1 cellular context compared by ENCODE assay signal in genomic region chr9:137086531-137087408, GRCh38.
A peak's percentile ranks its signal among the peaks of the same experiment; 100 is the strongest.
TF ChIP-seq lines count a peak whose summit lies in the region.

Gene MAN1B1, plus strand, starts transcription at chr9:137086985. Its CDS starts 15 bp downstream, at chr9:137087000.

TF ChIP-seq in HepG2, 621 proteins besides CTCF, POLR2A, EP300 and RAD21 (continued from another document and continues in another):
- no peak for TF ChIP-seq HMGXB3 (CRISPR knock-in tag; IDR thresholded peaks at IDR 0.05; ENCODE audit: borderline replicate concordance)
- no peak for TF ChIP-seq ZBTB40 (IDR thresholded peaks at IDR 0.05)
- TF ChIP-seq ZBTB40 (CRISPR knock-in tag; IDR thresholded peaks at IDR 0.05): peak; percentile 51
- TF ChIP-seq JARID2 (CRISPR knock-in tag; IDR thresholded peaks at IDR 0.05; ENCODE audit: insufficient replicate concordance): peak; percentile 70
- no peak for TF ChIP-seq SMAD1 (CRISPR knock-in tag; IDR thresholded peaks at IDR 0.05; ENCODE audit: borderline replicate concordance, low read depth)
- TF ChIP-seq FOXO4 (CRISPR knock-in tag; conservative IDR thresholded peaks at IDR 0.05): no peak
- peak; percentile 94 for TF ChIP-seq TAF1 (CRISPR knock-in tag; IDR thresholded peaks at IDR 0.05)
- peak; percentile 59 for TF ChIP-seq TAF15 (IDR thresholded peaks at IDR 0.05; ENCODE audit: low read depth, low read length, poor library complexity, severe bottlenecking)
- no peak for TF ChIP-seq ZBTB33 (CRISPR knock-in tag; IDR thresholded peaks at IDR 0.05)
- TF ChIP-seq ZNF687 (CRISPR knock-in tag; IDR thresholded peaks at IDR 0.05): peak; percentile 90
- no peak for TF ChIP-seq KDM4B (CRISPR knock-in tag; IDR thresholded peaks at IDR 0.05)
- peak; percentile 95 for TF ChIP-seq MNT (IDR thresholded peaks at IDR 0.05)
- TF ChIP-seq ZNF441 (CRISPR knock-in tag; IDR thresholded peaks at IDR 0.05; ENCODE audit: borderline replicate concordance): peak; percentile 97
- no peak for TF ChIP-seq EED (CRISPR knock-in tag; IDR thresholded peaks at IDR 0.05)
- TF ChIP-seq RBFOX2 (IDR thresholded peaks at IDR 0.05; ENCODE audit: low read depth, low read length): peak; percentile 97
- TF ChIP-seq ZNF816 (CRISPR knock-in tag; IDR thresholded peaks at IDR 0.05; ENCODE audit: borderline replicate concordance): no peak
- no peak for TF ChIP-seq CREBL2 (CRISPR knock-in tag; IDR thresholded peaks at IDR 0.05; ENCODE audit: borderline replicate concordance)
- no peak for TF ChIP-seq ZMYM3 (CRISPR knock-in tag; IDR thresholded peaks at IDR 0.05)
- TF ChIP-seq ZC3H13 (CRISPR knock-in tag; IDR thresholded peaks at IDR 0.05): peak; percentile 45
- TF ChIP-seq XRCC5 (optimal IDR thresholded peaks at IDR 0.05; ENCODE audit: low read length): no peak
- TF ChIP-seq SRY (CRISPR knock-in tag; IDR thresholded peaks at IDR 0.05): peak; percentile 31
- TF ChIP-seq ZNF75D (CRISPR knock-in tag; IDR thresholded peaks at IDR 0.05; ENCODE audit: borderline replicate concordance): no peak
- TF ChIP-seq SPEN (CRISPR knock-in tag; IDR thresholded peaks at IDR 0.05; ENCODE audit: low read depth): peak; percentile 83
- TF ChIP-seq NFE2 (CRISPR knock-in tag; IDR thresholded peaks at IDR 0.05): no peak
- peak; percentile 90 for TF ChIP-seq ZNF275 (CRISPR knock-in tag; IDR thresholded peaks at IDR 0.05; ENCODE audit: borderline replicate concordance)
- TF ChIP-seq TFDP1 (CRISPR knock-in tag; IDR thresholded peaks at IDR 0.05; ENCODE audit: borderline replicate concordance): peak; percentile 57; the same call in 1 of the 2 replicates
- TF ChIP-seq HCFC1 (IDR thresholded peaks at IDR 0.05; ENCODE audit: low read depth, low read length): peak; percentile 43; the same call in 1 of the 2 replicates
- TF ChIP-seq NCOR1 (IDR thresholded peaks at IDR 0.05; ENCODE audit: borderline replicate concordance, low read length): no peak
